Comparison of ENCODE assay signal across 21 cellular contexts in the genomic region with DNA sequence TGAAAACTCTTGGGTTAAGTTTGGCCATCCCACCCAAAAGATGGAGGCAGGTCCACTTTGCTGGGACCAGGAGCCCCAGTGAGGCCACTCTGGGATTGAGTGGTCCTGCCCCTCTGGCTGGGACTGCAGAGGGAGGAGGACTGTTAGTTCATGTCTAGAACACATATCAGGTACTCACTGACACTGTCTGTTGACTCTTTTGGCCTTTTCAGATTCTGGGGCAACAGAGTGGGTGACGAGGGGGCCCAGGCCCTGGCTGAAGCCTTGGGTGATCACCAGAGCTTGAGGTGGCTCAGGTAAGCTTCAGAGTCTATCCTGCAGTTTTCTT. TPM values are rescaled to one million over a fixed set of nuclear protein-coding genes. Genes with fewer than 3 reads are reported as not detected.
A peak's percentile ranks its signal among the peaks of the same experiment; 100 is the strongest.
DNase-seq lines count a peak whose midpoint lies in the region; ATAC-seq, FAIRE-seq and TF ChIP-seq lines count a peak whose summit lies in the region.
"Had no signal": no experiment of that assay in that cellular context is flagged by ENCODE, and none has a peak within 500 bp of the region (broad histone marks: within the 10 kb centered on the region; RNA-seq: fewer than 3 reads in every experiment).

No MANE protein-coding gene starts in this region.

- H3K27ac ChIP-seq in PC-9: peak overlapping the region; percentile 93
- H3K27ac ChIP-seq in spleen: peak overlapping the region in 6 of 8 donors; percentile 29 to 78 (median 43)
- H3K27ac ChIP-seq in pancreas: no peak overlapping the region
- H3K27ac ChIP-seq: A549, BLaER1 had no signal

- peaks cover 39% of the 10 kb centered on the region for H3K4me1 Mint-ChIP-seq in activated T-cell treated with anti-CD3 and anti-CD28 coated beads, Interleukin-2, amount 50 U/mL, for 24 hours (ENCODE audit: low read depth)
- peaks cover 45 to 52% of the 10 kb centered on the region in 2 donors for H3K4me1 Mint-ChIP-seq in immature natural killer cell

- no peak overlapping the region for H3K4me3 ChIP-seq in PC-9
- no peak overlapping the region for H3K4me3 ChIP-seq in spleen
- H3K4me3 ChIP-seq in pancreas: no peak overlapping the region
- H3K4me3 ChIP-seq: A549, BLaER1, K562 had no signal

- peak overlapping the region; percentile 37 for H3K27ac Mint-ChIP-seq in activated T-cell treated with anti-CD3 and anti-CD28 coated beads, Interleukin-2, amount 50 U/mL, for 24 hours
- peak overlapping the region; percentile 91 to 98 (median 96) for H3K27ac Mint-ChIP-seq in immature natural killer cell

- H3K4me1 ChIP-seq in PC-9 (replicated peaks; ENCODE audit: insufficient read depth) (peaks cover 50% of the 10 kb centered on the region), spleen (peaks cover 0 to 53% (median 8%) of the 10 kb centered on the region in 6 donors), pancreas (no peaks in the 10 kb centered on the region)
- H3K4me1 ChIP-seq: A549 had no signal

- no peaks in the 10 kb centered on the region for H4K20me1 ChIP-seq in PC-9 (ENCODE audit: insufficient read depth)
- H4K20me1 ChIP-seq: BLaER1 had no signal

- intact Hi-C loops in PC-9 (cut with micrococcal nuclease; ENCODE audit: unreplicated experiment) (no loop called here), spleen (cut with DNase I; ENCODE audit: low total_unique reads) (no loop called here), pancreas (cut with DNase I) (no loop called here)

- CTCF ChIA-PET in PC-9 (lab: Charles Lee): interaction anchor here (0.9 kb wide), 1 partner anchor 54 kb away, joined by 3 read pairs; no protein-coding TSS in a partner anchor

- H3K27me3 ChIP-seq in PC-9 (ENCODE audit: insufficient read depth, low read depth) (no peaks in the 10 kb centered on the region), spleen (replicated peaks in 1 of 7) (no peaks in the 10 kb centered on the region), pancreas (no peaks in the 10 kb centered on the region)
- H3K27me3 ChIP-seq: BLaER1 had no signal

- POLR2A ChIA-PET in PC-9 (lab: Charles Lee; ENCODE audit: unreplicated experiment): interaction anchor here (0.6 kb wide), 1 partner anchor 92 kb away, joined by 4 read pairs; no protein-coding TSS in a partner anchor

- H3K27me3 Mint-ChIP-seq in activated T-cell treated with anti-CD3 and anti-CD28 coated beads, Interleukin-2, amount 50 U/mL, for 24 hours: no peaks in the 10 kb centered on the region
- peaks cover 0 to 3% (median 2%) of the 10 kb centered on the region in 3 donors for H3K27me3 Mint-ChIP-seq in immature natural killer cell (ENCODE audit: low read depth in 3 of 3)

- TF ChIP-seq CTCF in PC-9 (conservative IDR thresholded peaks at IDR 0.05) (no peak), spleen (IDR thresholded peaks at IDR 0.05 in 8 of 11, conservative IDR thresholded peaks at IDR 0.05 in 3 of 11) (no peak), pancreas (IDR thresholded peaks at IDR 0.05) (no peak)

- DNase-seq in activated T-cell treated with anti-CD3 and anti-CD28 coated beads, Interleukin-2, amount 50 U/mL, for 24 hours: no peak
- DNase-seq in activated T-cell treated with anti-CD3 and anti-CD28 coated beads for 4 hours (no peak), PC-9 (no peak), immature natural killer cell (no peak), spleen (no peak), pancreas (no peak), frontal cortex (ENCODE audit: low spot score in 2 of 2) (no peak), NCI-H446 (lab: John Stamatoyannopoulos, UW) (no peak)
- DNase-seq: DND-41, NCI-H1105 treated with DMSO at 0.1 percent for 48 hours, NCI-H1694 treated with DMSO at 0.1 percent for 48 hours, NCI-H510A treated with DMSO at 0.1 percent for 48 hours, NCI-H82, OCI-M1, SHP77 treated with DMSO at 0.1 percent for 48 hours had no signal

- H2AFZ ChIP-seq in PC-9: no peak overlapping the region

- H3F3A ChIP-seq in PC-9 (ENCODE audit: insufficient read depth, low read depth): peaks cover 37% of the 10 kb centered on the region

- peaks cover 11% of the 10 kb centered on the region for H3K9me3 Mint-ChIP-seq in activated T-cell treated with anti-CD3 and anti-CD28 coated beads, Interleukin-2, amount 50 U/mL, for 24 hours
- H3K9me3 Mint-ChIP-seq in immature natural killer cell: peaks cover 5 to 10% (median 8%) of the 10 kb centered on the region in 6 donors

- no peak overlapping the region for H3K4me3 Mint-ChIP-seq in activated T-cell treated with anti-CD3 and anti-CD28 coated beads, Interleukin-2, amount 50 U/mL, for 24 hours
- peak overlapping the region; percentile 59 to 76 (median 68) for H3K4me3 Mint-ChIP-seq in immature natural killer cell

- FAIRE-seq in pancreas (lab: Jason Lieb, UNC): no peak
- FAIRE-seq in frontal cortex (lab: Jason Lieb, UNC): no peak
- FAIRE-seq: A549, K562 had no signal

- H3K36me3 ChIP-seq in PC-9 (ENCODE audit: low read depth) (no peaks in the 10 kb centered on the region), spleen (peaks cover 0 to 51% (median 0%) of the 10 kb centered on the region in 6 donors), pancreas (no peaks in the 10 kb centered on the region)
- H3K36me3 ChIP-seq: BLaER1 had no signal

- no peaks in the 10 kb centered on the region for H3K9me2 ChIP-seq in PC-9 (ENCODE audit: insufficient read depth)

- peaks cover 25% of the 10 kb centered on the region for H3K36me3 Mint-ChIP-seq in activated T-cell treated with anti-CD3 and anti-CD28 coated beads, Interleukin-2, amount 50 U/mL, for 24 hours (ENCODE audit: low read depth)
- peaks cover 4 to 12% (median 10%) of the 10 kb centered on the region in 3 donors for H3K36me3 Mint-ChIP-seq in immature natural killer cell

- TF ChIP-seq POLR2A in spleen (IDR thresholded peaks at IDR 0.05): no peak

- peak overlapping the region; percentile 16 for H3K4me2 ChIP-seq in PC-9
- H3K4me2 ChIP-seq: A549, BLaER1 had no signal

- WGBS in spleen, 5 donors: 75 to 94% (median 83%) methylated on average over 1 of the region's 1 CpG
- WGBS in pancreas, 2 donors: 87 to 100% methylated on average over 1 of the region's 1 CpG

- no peak for ATAC-seq in pancreas
- ATAC-seq: A549, K562 had no signal

- no peaks in the 10 kb centered on the region for H3K79me2 ChIP-seq in PC-9 (ENCODE audit: low read depth)

- H3K9me3 ChIP-seq in PC-9 (ENCODE audit: insufficient read depth, low read depth) (no peaks in the 10 kb centered on the region), spleen (peaks cover 0 to 15% (median 10%) of the 10 kb centered on the region in 8 donors), pancreas (no peaks in the 10 kb centered on the region)
- H3K9me3 ChIP-seq: A549 had no signal

- no TSS peak for BruUV-seq in PC-9 (replicated peaks; lab: Mats Ljungman, UMichigan)

RNA-seq across cellular contexts. Expression of a gene that starts 19.5 kb away (rescaled TPM):
- total RNA-seq in PC-9 (2021) (12.6 and 19.0 TPM in 2 replicates), spleen (100 to 1,000 TPM in 6 of 7 donors, 10 to 100 TPM in 1; 90.3 to 133 (median 108) TPM), pancreas (10 to 100 TPM; 13.0 to 30.3 (median 18.3) TPM), frontal cortex (35.9 TPM)
- polyA plus RNA-seq in immature natural killer cell (100 to 1,000 TPM in 1 of 3 donors, 10 to 100 TPM in 2; 65.7 to 102 (median 66.1) TPM), spleen (10 to 100 TPM; 19.9 to 31.0 (median 30.7) TPM), pancreas (10 to 100 TPM in 1 of 2 donors, 1 to 10 TPM in 1; 6.2 to 10.5 TPM)

RNA-seq across cellular contexts. Expression of a gene that starts 29.0 kb away (rescaled TPM):
- total RNA-seq in PC-9 (2021) (0.70 and 0.75 TPM in 2 replicates), spleen (10 to 100 TPM in 3 of 7 donors, 1 to 10 TPM in 4; 5.6 to 23.2 (median 9.9) TPM), pancreas (1 to 10 TPM in 2 of 6 donors, under 1 TPM in 4; 0.08 to 2.1 (median 0.38) TPM), frontal cortex (under 0.01 TPM)
- polyA plus RNA-seq in immature natural killer cell (1 to 10 TPM in 1 of 3 donors, under 1 TPM in 1, not detected in 1; 0.76 to 1.5 TPM), spleen (1 to 10 TPM in 2 of 3 donors, under 1 TPM in 1; 0.41 to 2.8 (median 2.3) TPM), pancreas (under 1 TPM; 0.19 TPM)
- total RNA-seq: G401, H4 had no signal
- polyA plus RNA-seq: A549, K562 had no signal

RNA-seq across cellular contexts. Expression of a gene that starts 41.3 kb away (rescaled TPM):
- total RNA-seq in PC-9 (2021) (not detected in 2 replicates), spleen (10 to 100 TPM; 27.2 to 50.5 (median 34.7) TPM), pancreas (1 to 10 TPM in 2 of 6 donors, under 1 TPM in 4; 0.09 to 2.8 (median 0.55) TPM), frontal cortex (under 0.01 TPM)
- polyA plus RNA-seq in immature natural killer cell (10 to 100 TPM; 28.7 to 74.9 (median 30.9) TPM), spleen (10 to 100 TPM; 17.6 to 24.6 (median 23.7) TPM), pancreas (under 1 TPM; 0.40 to 0.57 TPM)
- total RNA-seq: G401, H4, RPMI7951 had no signal
- polyA plus RNA-seq: A549, K562 had no signal

Comparison
In these comparisons a context has a peak if more than half of its experiments do, and no peak if none do; other contexts are left out.
1. H3K27ac ChIP-seq: peak in PC-9 (single experiment) and spleen (6 of 8); none in pancreas (0 of 4).
2. RNA of a gene that starts 41.3 kb away (total RNA-seq): 27.2 to 50.5 TPM in spleen; 0.09 to 2.8 TPM in pancreas, not detected in PC-9 and under 0.01 TPM in frontal cortex (single experiment); every median in the first group is over 4 times any median in the second.